ENCODE assay signal across 20 cellular contexts in genomic region chr11:120978701-120979100, GRCh38. TPM values are rescaled to one million over a fixed set of nuclear protein-coding genes. Genes with fewer than 3 reads are reported as not detected.
A peak's percentile ranks its signal among the peaks of the same experiment; 100 is the strongest.
DNase-seq lines count a peak whose midpoint lies in the region; ATAC-seq and TF ChIP-seq lines count a peak whose summit lies in the region.
"Had no signal": no experiment of that assay in that cellular context is flagged by ENCODE, and none has a peak within 500 bp of the region (broad histone marks: within the 10 kb centered on the region; RNA-seq: fewer than 3 reads in every experiment).

No MANE protein-coding gene starts in this region.

- H3K4me3 ChIP-seq in adipocyte (ENCODE audit: low read length): no peak overlapping the region
- no peak overlapping the region for H3K4me3 ChIP-seq in gastrocnemius medialis
- H3K4me3 ChIP-seq: A549, GM23338 had no signal

- no peak for TF ChIP-seq CTCF in gastrocnemius medialis (IDR thresholded peaks at IDR 0.05 in 4 of 5, conservative IDR thresholded peaks at IDR 0.05 in 1 of 5)

- ATAC-seq in gastrocnemius medialis: peak; percentile 56 to 65
- ATAC-seq: A549, GM23338, HCT116 had no signal

- H3K9ac ChIP-seq in adipocyte (ENCODE audit: low read length): peak overlapping the region; percentile 23

- H3K27ac ChIP-seq in gastrocnemius medialis: no peak overlapping the region
- H3K27ac ChIP-seq: A549 had no signal

- H3K9me3 ChIP-seq in adipocyte (ENCODE audit: control insufficient read depth, low read length) (no peaks in the 10 kb centered on the region), gastrocnemius medialis (no peaks in the 10 kb centered on the region)
- H3K9me3 ChIP-seq: A549 had no signal

- peak; percentile 80 for DNase-seq in LHCN-M2 (ENCODE audit: low read depth)
- DNase-seq in adipocyte (ENCODE audit: low read depth): no peak
- DNase-seq in myocyte (ENCODE audit: low read depth): peak; percentile 94
- no peak for DNase-seq in gastrocnemius medialis
- DNase-seq in stimulated activated CD4-positive, alpha-beta T cell treated with anti-CD3 and anti-CD28 coated beads, Interleukin-4, amount 100 ng/mL, for 4 hours: no peak
- DNase-seq in SIG-M5 treated with dmso at 0.1 percent for 504 hours (lab: John Stamatoyannopoulos, UW; ENCODE audit: unreplicated experiment): no peak
- DNase-seq in stimulated activated naive CD4-positive, alpha-beta T cell (lab: John Stamatoyannopoulos, UW): no peak
- DNase-seq: 8988T; ACHN; C1 segment of cervical spinal cord; Calu3; CD4-positive, alpha-beta memory T cell; COR-L47; DMS53; DMS79 treated with DMSO at 0.1 percent for 48 hours; GF-D8; H9 had no signal

- peaks cover 35% of the 10 kb centered on the region for H3K27me3 ChIP-seq in adipocyte (replicated peaks; ENCODE audit: control insufficient read depth, insufficient read depth, low read length)
- peaks cover 0 to 4% (median under 1%) of the 10 kb centered on the region in 3 donors for H3K27me3 ChIP-seq in gastrocnemius medialis

- H3K4me1 ChIP-seq in adipocyte (ENCODE audit: control insufficient read depth, insufficient read depth, low read length): no peaks in the 10 kb centered on the region
- peaks cover 0 to 21% of the 10 kb centered on the region in 2 donors for H3K4me1 ChIP-seq in gastrocnemius medialis
- H3K4me1 ChIP-seq: A549 had no signal

- in situ Hi-C loops in gastrocnemius medialis (cut with MboI; ENCODE audit: low sequenced_read_pairs in 4 of 4): no loop called here

- intact Hi-C loops in gastrocnemius medialis (cut with DNase I; ENCODE audit: low total_unique reads): no loop called here

- TF ChIP-seq POLR2A in gastrocnemius medialis (IDR thresholded peaks at IDR 0.05): no peak

- H3K36me3 ChIP-seq in adipocyte (ENCODE audit: control insufficient read depth, insufficient read depth, low read length, severe bottlenecking) (no peaks in the 10 kb centered on the region), gastrocnemius medialis (no peaks in the 10 kb centered on the region)

RNA-seq across cellular contexts. Expression of gene TBCEL, which starts 45.2 kb away (rescaled TPM):
- total RNA-seq in LHCN-M2 (2014; rRNA removed): 13.4 and 19.2 TPM in 2 replicates
- polyA plus RNA-seq in LHCN-M2 (2012): 4.4 TPM
- 37.7 and 55.9 TPM in 2 replicates for total RNA-seq in myocyte
- polyA plus RNA-seq in myocyte (2012): 17.2 TPM
- 10 to 100 TPM in 1 of 4 donors, 1 to 10 TPM in 3; 5.4 to 15.2 (median 8.4) TPM for total RNA-seq in gastrocnemius medialis

Comparison
In these comparisons a context has a peak if more than half of its experiments do, and no peak if none do; other contexts are left out.
1. DNase-seq: peak in LHCN-M2 (single experiment) and myocyte (single experiment); none in adipocyte (single experiment), gastrocnemius medialis (0 of 2), stimulated activated CD4-positive, alpha-beta T cell treated with anti-CD3 and anti-CD28 coated beads, Interleukin-4, amount 100 ng/mL, for 4 hours (0 of 2), SIG-M5 treated with dmso at 0.1 percent for 504 hours (single experiment) and stimulated activated naive CD4-positive, alpha-beta T cell (0 of 6).